15 cellular contexts compared by ENCODE assay signal in genomic region chr10:47253030-47253637, GRCh38. TPM values are rescaled to one million over a fixed set of nuclear protein-coding genes. Genes with fewer than 3 reads are reported as not detected.
"Had no signal": no experiment of that assay in that cellular context is flagged by ENCODE, and none has a peak within 500 bp of the region (broad histone marks: within the 10 kb centered on the region; RNA-seq: fewer than 3 reads in every experiment).

No MANE protein-coding gene starts in this region.

- H3K9me3 ChIP-seq: gastroesophageal sphincter, heart left ventricle, tibial nerve, uterus had no signal

- H3K4me1 ChIP-seq: parathyroid adenoma, uterus had no signal

- H3K9me3 Mint-ChIP-seq: central memory CD8-positive, alpha-beta T cell; memory B cell; stimulated activated naive B cell treated with anti-CD40 and anti-IgM and Interleukin-4, amounts not matched to agents 10 μg/mL and 1 μg/mL and 100 μg/mL, for 72 hours had no signal

- H3K27ac Mint-ChIP-seq: activated naive CD8-positive, alpha-beta T cell treated with anti-CD3 and anti-CD28 coated beads for 36 hours; memory B cell; stimulated activated naive B cell treated with anti-CD40 and anti-IgM and Interleukin-4, amounts not matched to agents 10 μg/mL and 1 μg/mL and 100 μg/mL, for 72 hours had no signal

- DNase-seq: activated naive CD4-positive, alpha-beta T cell; activated naive CD8-positive, alpha-beta T cell treated with anti-CD3 and anti-CD28 coated beads for 36 hours; amniotic stem cell; cortex of kidney; naive thymus-derived CD4-positive, alpha-beta T cell; stimulated activated naive B cell treated with anti-CD40 and anti-IgM and Interleukin-4, amounts not matched to agents 10 μg/mL and 1 μg/mL and 100 μg/mL, for 72 hours; uterus had no signal

- H3K36me3 ChIP-seq: brain microvascular endothelial cell, gastroesophageal sphincter, heart left ventricle, tibial nerve, uterus had no signal

- H3K27me3 ChIP-seq: brain microvascular endothelial cell, gastroesophageal sphincter, tibial nerve, uterus had no signal

- H3K27me3 Mint-ChIP-seq: activated naive CD8-positive, alpha-beta T cell treated with anti-CD3 and anti-CD28 coated beads for 36 hours; central memory CD8-positive, alpha-beta T cell; memory B cell; naive thymus-derived CD4-positive, alpha-beta T cell; stimulated activated naive B cell treated with anti-CD40 and anti-IgM and Interleukin-4, amounts not matched to agents 10 μg/mL and 1 μg/mL and 100 μg/mL, for 72 hours had no signal

- H3K27ac ChIP-seq: brain microvascular endothelial cell, gastroesophageal sphincter, parathyroid adenoma, tibial nerve, uterus had no signal

- H3K4me3 ChIP-seq: gastroesophageal sphincter, heart left ventricle, tibial nerve, uterus had no signal

- ATAC-seq: naive thymus-derived CD4-positive, alpha-beta T cell; stimulated activated naive B cell treated with anti-CD40 and anti-IgM and Interleukin-4, amounts not matched to agents 10 μg/mL and 1 μg/mL and 100 μg/mL, for 72 hours had no signal

- H3K36me3 Mint-ChIP-seq: memory B cell had no signal

- H2AFZ ChIP-seq: parathyroid adenoma had no signal

- H3K9ac ChIP-seq: parathyroid adenoma had no signal

- H3K4me3 Mint-ChIP-seq: activated naive CD8-positive, alpha-beta T cell treated with anti-CD3 and anti-CD28 coated beads for 36 hours; central memory CD8-positive, alpha-beta T cell; memory B cell; naive thymus-derived CD4-positive, alpha-beta T cell; stimulated activated naive B cell treated with anti-CD40 and anti-IgM and Interleukin-4, amounts not matched to agents 10 μg/mL and 1 μg/mL and 100 μg/mL, for 72 hours had no signal

RNA-seq across cellular contexts. Expression of gene GDF10, which starts 46.9 kb away (rescaled TPM):
- total RNA-seq: T-helper 1 cell treated with Interleukin-12 subunit alpha and Interleukin-12 subunit beta and Interleukin-4 antibody, amounts not matched to agents 30 ng/mL and 1 ng/mL, for 36 hours had no signal
